7 cellular contexts compared by ENCODE assay signal in the genomic region with DNA sequence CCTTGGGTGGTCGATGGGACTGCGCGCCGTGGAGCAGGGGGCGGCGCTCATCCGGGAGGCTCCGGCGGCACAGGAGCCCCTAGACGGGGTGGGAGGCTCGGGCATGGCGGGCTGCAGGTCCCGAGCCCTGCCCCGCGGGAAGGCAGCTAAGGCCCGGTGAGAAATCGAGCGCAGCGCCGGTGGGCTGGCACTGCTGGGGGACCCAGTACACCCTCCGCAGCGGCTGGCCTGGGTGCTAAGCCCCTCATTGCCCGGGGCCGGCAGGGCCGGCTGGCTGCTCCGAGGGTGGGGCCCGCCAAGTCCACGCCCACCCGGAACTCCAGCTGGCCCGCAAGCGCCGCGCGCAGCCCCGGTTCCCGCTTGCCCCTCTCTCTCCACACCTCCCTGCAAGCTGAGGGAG. TPM values are rescaled to one million over a fixed set of nuclear protein-coding genes. Genes with fewer than 3 reads are reported as not detected.
"Had no signal": no experiment of that assay in that cellular context is flagged by ENCODE, and none has a peak within 500 bp of the region (broad histone marks: within the 10 kb centered on the region; RNA-seq: fewer than 3 reads in every experiment).

No MANE protein-coding gene starts in this region.

RNA-seq across cellular contexts. Expression of gene GABRA5, which starts 35.7 kb away (rescaled TPM):
- total RNA-seq: M059J, NCI-H460, OCI-LY7, PC-9, Right ventricle myocardium inferior, RPMI7951, T-cell had no signal

RNA-seq across cellular contexts. Expression of gene GABRB3, which starts 58.3 kb away (rescaled TPM):
- total RNA-seq: M059J had no signal
